8 cellular contexts compared by ENCODE assay signal in the genomic region with DNA sequence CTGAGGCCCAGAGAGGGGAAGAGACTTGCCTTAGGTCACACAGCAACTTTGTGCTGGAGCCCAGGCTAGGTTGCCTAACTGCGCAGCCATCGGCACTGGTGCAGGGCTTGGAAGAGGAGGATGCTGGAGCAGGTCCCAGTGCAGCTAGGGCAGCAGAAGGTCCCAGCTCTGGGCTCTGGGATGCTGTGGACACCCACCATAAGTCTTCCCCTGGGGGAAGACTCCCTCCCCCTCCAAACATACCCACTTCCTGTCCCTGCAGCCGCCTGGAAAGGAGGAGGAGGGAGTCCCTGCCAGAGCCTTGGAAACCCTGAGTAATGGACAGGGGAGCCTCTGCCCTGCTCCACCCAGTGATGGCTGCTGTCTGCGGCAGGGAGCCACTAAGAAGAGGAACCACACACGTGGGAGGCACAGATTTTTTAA.
DNase-seq lines count a peak whose midpoint lies in the region; ATAC-seq lines count a peak whose summit lies in the region.

No MANE protein-coding gene starts in this region.

- H3K4me3 Mint-ChIP-seq in activated CD4-positive, alpha-beta T cell treated with anti-CD3 and anti-CD28 coated beads, Interleukin-2, amount 10 ng/mL, durations not matched to agents 24 days and 14 days = peak overlapping the region; percentile 41

- no peaks in the 10 kb centered on the region for H3K9me3 Mint-ChIP-seq in activated CD4-positive, alpha-beta T cell treated with anti-CD3 and anti-CD28 coated beads, Interleukin-2, amount 10 ng/mL, durations not matched to agents 24 days and 14 days

- H3K4me1 Mint-ChIP-seq in activated CD4-positive, alpha-beta T cell treated with anti-CD3 and anti-CD28 coated beads, Interleukin-2, amount 10 ng/mL, durations not matched to agents 24 days and 14 days = peaks cover 12% of the 10 kb centered on the region

- peaks cover 35% of the 10 kb centered on the region for H3K27me3 Mint-ChIP-seq in activated CD4-positive, alpha-beta T cell treated with anti-CD3 and anti-CD28 coated beads, Interleukin-2, amount 10 ng/mL, durations not matched to agents 24 days and 14 days

- H3K36me3 Mint-ChIP-seq in activated CD4-positive, alpha-beta T cell treated with anti-CD3 and anti-CD28 coated beads, Interleukin-2, amount 10 ng/mL, durations not matched to agents 24 days and 14 days (ENCODE audit: low read depth) = no peaks in the 10 kb centered on the region

- peak; percentile 56 for ATAC-seq in left ventricle myocardium superior
- no peak for ATAC-seq in GM18868 (IDR thresholded peaks at IDR 0.05; ENCODE audit: unreplicated experiment)

- intact Hi-C loops in activated CD4-positive, alpha-beta T cell treated with anti-CD3 and anti-CD28 coated beads, Interleukin-2, amount 10 ng/mL, durations not matched to agents 24 days and 14 days (cut with micrococcal nuclease) = loop anchor here (1.0 to 5.0 kb wide), 3 partner anchors 62 to 118 kb away; a partner anchor contains a TSS
- intact Hi-C loops in left ventricle myocardium superior (cut with micrococcal nuclease) = no loop called here

- peak overlapping the region; percentile 38 for H3K27ac Mint-ChIP-seq in activated CD4-positive, alpha-beta T cell treated with anti-CD3 and anti-CD28 coated beads, Interleukin-2, amount 10 ng/mL, durations not matched to agents 24 days and 14 days

- peak; percentile 22 for DNase-seq in NCI-H2196 (lab: John Stamatoyannopoulos, UW; ENCODE audit: unreplicated experiment)
- DNase-seq in NCI-H2196 treated with DMSO at 0.1 percent for 48 hours (lab: John Stamatoyannopoulos, UW; ENCODE audit: unreplicated experiment) = no peak
- no peak for DNase-seq in activated CD4-positive, alpha-beta T cell treated with anti-CD3 and anti-CD28 coated beads, Interleukin-2, amount 10 ng/mL, durations not matched to agents 24 days and 14 days
- peak; percentile 49 for DNase-seq in left ventricle myocardium superior
- peak; percentile 17 to 20 for DNase-seq in stimulated activated CD8-positive, alpha-beta memory T cell treated with anti-CD3 and anti-CD28 coated beads, Interleukin-15, amount 100 ng/mL, for 4 hours (ENCODE audit: low read depth in 2 of 2)
- no peak for DNase-seq in GF-D8 (lab: John Stamatoyannopoulos, UW)
- no peak for DNase-seq in NCI-H446 (lab: John Stamatoyannopoulos, UW)

Comparison
In these comparisons a context has a peak if more than half of its experiments do, and no peak if none do; other contexts are left out.
1. DNase-seq: peak in NCI-H2196 (single experiment), left ventricle myocardium superior (single experiment) and stimulated activated CD8-positive, alpha-beta memory T cell treated with anti-CD3 and anti-CD28 coated beads, Interleukin-15, amount 100 ng/mL, for 4 hours (2 of 2); none in NCI-H2196 treated with DMSO at 0.1 percent for 48 hours (single experiment), activated CD4-positive, alpha-beta T cell treated with anti-CD3 and anti-CD28 coated beads, Interleukin-2, amount 10 ng/mL, durations not matched to agents 24 days and 14 days (single experiment), GF-D8 (single experiment) and NCI-H446 (0 of 2).